Comparison of ENCODE assay signal across 1 cellular context in genomic region chr17:57876866-57877237, GRCh38.
TF ChIP-seq lines count a peak whose summit lies in the region.

No MANE protein-coding gene starts in this region.

TF ChIP-seq in H1, 55 proteins besides CTCF, POLR2A, EP300 and RAD21:
- no peak for TF ChIP-seq SP1 (IDR thresholded peaks at IDR 0.05; ENCODE audit: low read depth, low read length)
